Comparison of ENCODE assay signal across 9 cellular contexts in the genomic region with DNA sequence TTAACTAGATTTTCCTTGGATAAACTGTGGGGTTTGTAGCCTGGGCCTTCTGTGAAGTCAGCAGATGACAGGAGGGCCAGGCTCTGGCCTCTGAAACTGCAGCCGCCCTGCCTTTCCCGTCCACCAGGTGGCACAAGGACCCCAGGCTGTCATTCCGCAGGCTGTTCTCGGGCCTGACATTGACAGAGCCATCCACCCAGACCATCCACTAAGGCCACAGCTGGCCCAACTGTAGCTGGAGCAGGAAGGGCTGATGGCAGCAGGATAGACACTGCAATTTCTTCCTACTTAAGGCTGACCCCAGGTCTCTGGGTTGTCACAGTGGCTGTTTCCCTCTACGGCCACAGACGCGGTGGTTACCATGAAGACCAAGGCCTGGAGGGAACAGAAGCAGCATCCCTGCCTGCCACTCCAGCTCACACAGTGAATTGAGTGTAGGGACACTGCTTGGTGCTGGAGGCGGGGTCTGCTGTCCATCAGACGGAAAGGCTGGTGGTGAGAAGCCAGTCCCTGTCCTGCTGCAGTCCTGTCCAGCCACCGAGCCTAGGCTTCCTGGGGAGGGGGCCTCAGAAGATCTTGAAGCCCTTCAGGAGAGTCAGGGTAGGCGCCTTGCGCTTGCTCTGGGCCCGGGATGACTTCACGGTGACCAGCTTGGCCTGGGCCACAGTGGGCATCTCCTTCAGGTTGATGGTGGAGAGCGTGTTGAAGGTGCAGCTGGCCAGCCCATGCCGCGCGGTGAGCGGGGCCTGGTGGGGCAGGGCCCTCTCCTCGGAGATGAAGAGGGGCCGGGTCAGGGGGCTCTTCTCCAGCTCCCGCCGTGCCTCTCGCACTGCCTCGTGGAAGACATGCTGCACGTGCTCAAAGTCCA. TPM values are rescaled to one million over a fixed set of nuclear protein-coding genes. Genes with fewer than 3 reads are reported as not detected.
A peak's percentile ranks its signal among the peaks of the same experiment; 100 is the strongest.
DNase-seq lines count a peak whose midpoint lies in the region; ATAC-seq, FAIRE-seq and TF ChIP-seq lines count a peak whose summit lies in the region.
"Had no signal": no experiment of that assay in that cellular context is flagged by ENCODE, and none has a peak within 500 bp of the region (broad histone marks: within the 10 kb centered on the region; RNA-seq: fewer than 3 reads in every experiment).

No MANE protein-coding gene starts in this region.

- intact Hi-C loops in left colon (cut with DNase I, micrococcal nuclease) = no loop called here

- 69% methylated on average over 26 of the region's 26 CpGs for WGBS in A549 (ENCODE audit: missing lambda C conversion rate)

- ATAC-seq in A549 (peak; percentile 83 to 91), left colon (peak; percentile 74), GM18861 (IDR thresholded peaks at IDR 0.05; ENCODE audit: unreplicated experiment) (no peak)

- no peak for TF ChIP-seq EP300 in A549 (IDR thresholded peaks at IDR 0.05)

- peak; percentile 95 to 98 for TF ChIP-seq RAD21 in A549 (conservative IDR thresholded peaks at IDR 0.05 in 1 of 2, IDR thresholded peaks at IDR 0.05 in 1 of 2)

- H3K9me3 ChIP-seq in A549 = no peaks in the 10 kb centered on the region
- no peaks in the 10 kb centered on the region for H3K9me3 ChIP-seq in WERI-Rb-1 (ENCODE audit: severe bottlenecking)

- H3K27me3 ChIP-seq in WERI-Rb-1 (ENCODE audit: insufficient read depth, low read depth, severe bottlenecking) = no peaks in the 10 kb centered on the region

- DNase-seq in A549 (ENCODE audit: low read depth in 1 of 2, low spot score in 1 of 2) (peak; percentile 79 to 93), NCI-H1694 (lab: John Stamatoyannopoulos, UW) (peak; percentile 6), WERI-Rb-1 (peak; percentile 79), cerebellar cortex (ENCODE audit: low spot score) (peak; percentile 85), left colon (peak; percentile 60 to 80)
- DNase-seq in stimulated activated CD4-positive, alpha-beta T cell treated with anti-CD3 and anti-CD28 coated beads, Interleukin-4, amount 100 ng/mL, for 24 hours = peak; percentile 53

- FAIRE-seq in A549 (lab: Jason Lieb, UNC) = no peak

- TF ChIP-seq CTCF in A549 (IDR thresholded peaks at IDR 0.05) = peak; percentile 94
- TF ChIP-seq CTCF in GM12873 (IDR thresholded peaks at IDR 0.05; ENCODE audit: insufficient read depth, low read depth, low read length, missing control alignments) = peak; percentile 94
- peak; percentile 97 for TF ChIP-seq CTCF in WERI-Rb-1 (IDR thresholded peaks at IDR 0.05; ENCODE audit: low read depth, low read length)

- no peaks in the 10 kb centered on the region for H3K36me3 ChIP-seq in WERI-Rb-1

- peak overlapping the region; percentile 19; the same call in 2 of the 3 replicates for H3K4me2 ChIP-seq in A549

- H3K27ac ChIP-seq in A549 = peak overlapping the region; percentile 43 to 75
- no peak overlapping the region for H3K27ac ChIP-seq in WERI-Rb-1

- no peak for TF ChIP-seq POLR2A in A549 (IDR thresholded peaks at IDR 0.05; ENCODE audit: low read length)

- H3K4me3 ChIP-seq in A549 = no peak overlapping the region
- H3K4me3 ChIP-seq in WERI-Rb-1 (ENCODE audit: low read depth, low read length) = no peak overlapping the region

- peaks cover 51% of the 10 kb centered on the region for H3K4me1 ChIP-seq in A549

- POLR2A ChIA-PET in A549 (lab: Yijun Ruan, JAX) = interaction anchor here (0.5 kb wide), 1 partner anchor 217 kb away, joined by 4 read pairs; no protein-coding TSS in a partner anchor

- CTCF ChIA-PET in A549 (lab: Yijun Ruan, JAX) = interaction anchor here (0.6 to 33.7 kb wide), 24 partner anchors 13 to 332 kb away, joined by 3 to 1280 read pairs (median 5); partner anchors contain the start of genes KBTBD13, PDCD7, RASL12 and SLC51B

TF ChIP-seq in A549, 52 proteins besides CTCF, POLR2A, EP300 and RAD21:
- TF ChIP-seq, protein P1, sequence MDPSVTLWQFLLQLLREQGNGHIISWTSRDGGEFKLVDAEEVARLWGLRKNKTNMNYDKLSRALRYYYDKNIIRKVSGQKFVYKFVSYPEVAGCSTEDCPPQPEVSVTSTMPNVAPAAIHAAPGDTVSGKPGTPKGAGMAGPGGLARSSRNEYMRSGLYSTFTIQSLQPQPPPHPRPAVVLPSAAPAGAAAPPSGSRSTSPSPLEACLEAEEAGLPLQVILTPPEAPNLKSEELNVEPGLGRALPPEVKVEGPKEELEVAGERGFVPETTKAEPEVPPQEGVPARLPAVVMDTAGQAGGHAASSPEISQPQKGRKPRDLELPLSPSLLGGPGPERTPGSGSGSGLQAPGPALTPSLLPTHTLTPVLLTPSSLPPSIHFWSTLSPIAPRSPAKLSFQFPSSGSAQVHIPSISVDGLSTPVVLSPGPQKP (IDR thresholded peaks at IDR 0.05; ENCODE audit: low read depth, low read length) = no peak
- TF ChIP-seq MAFK (IDR thresholded peaks at IDR 0.05; ENCODE audit: partially characterized antibody) (peak; percentile 11), SMC3 (IDR thresholded peaks at IDR 0.05) (peak; percentile 97)

RNA-seq across cellular contexts. Expression of gene SLC51B, which starts 9.4 kb away (rescaled TPM):
- polyA plus RNA-seq in A549 (2011; rRNA removed) (16.1 and 17.9 TPM in 2 replicates), A549 (2017; fragmentation: RNase III; extraction: RNeasy Plus Mini Kit Qiagen cat#74134 plus additional on column Dnase treatment) (8.6 to 12.2 TPM (median 8.6 TPM) in 3 replicates)
- polyA plus RNA-seq in A549 (2012; cell fraction: cytosol; rRNA removed) = 4.2 and 4.9 TPM in 2 replicates
- polyA plus RNA-seq in A549 (2012; cell fraction: nucleus; rRNA removed) = 1.7 and 2.4 TPM in 2 replicates
- polyA minus RNA-seq in A549 (2011; rRNA and poly(A)+ RNA removed) = 2.9 and 3.1 TPM in 2 replicates
- 100 to 1,000 TPM; 104 to 127 TPM for total RNA-seq in left colon
- total RNA-seq: pulmonary artery endothelial cell had no signal

RNA-seq across cellular contexts. Expression of gene RASL12, which starts 13.2 kb away (rescaled TPM):
- polyA plus RNA-seq in A549 (2011; rRNA removed) (0.08 and 0.28 TPM in 2 replicates), A549 (2017; fragmentation: RNase III; extraction: RNeasy Plus Mini Kit Qiagen cat#74134 plus additional on column Dnase treatment) (0.12 to 0.34 TPM (median 0.18 TPM) in 3 replicates)
- 0.11 and 0.21 TPM in 2 replicates for polyA plus RNA-seq in A549 (2012; cell fraction: cytosol; rRNA removed)
- 0.16 and 0.17 TPM in 2 replicates for polyA plus RNA-seq in A549 (2012; cell fraction: nucleus; rRNA removed)
- polyA minus RNA-seq in A549 (2011; rRNA and poly(A)+ RNA removed) = 0.19 and 0.29 TPM in 2 replicates
- total RNA-seq in left colon = 1 to 10 TPM; 2.0 to 9.2 TPM
- total RNA-seq: pulmonary artery endothelial cell had no signal

RNA-seq across cellular contexts. Expression of gene KBTBD13, which starts 22.0 kb away (rescaled TPM):
- polyA plus RNA-seq in A549 (2011; rRNA removed) (not detected in 2 replicates), A549 (2017; fragmentation: RNase III; extraction: RNeasy Plus Mini Kit Qiagen cat#74134 plus additional on column Dnase treatment) (not detected in 3 replicates)
- polyA plus RNA-seq in A549 (2012; cell fraction: cytosol; rRNA removed) = not detected in 2 replicates
- not detected in 2 replicates for polyA plus RNA-seq in A549 (2012; cell fraction: nucleus; rRNA removed)
- polyA minus RNA-seq in A549 (2011; rRNA and poly(A)+ RNA removed) = not detected in 2 replicates
- total RNA-seq in left colon = under 1 TPM in 1 of 2 donors, not detected in 1; 0.08 TPM
- total RNA-seq: pulmonary artery endothelial cell had no signal

RNA-seq across cellular contexts. Expression of gene MTFMT, which starts 25.1 kb away (rescaled TPM):
- polyA plus RNA-seq in A549 (2011; rRNA removed) = 23.4 and 25.2 TPM in 2 replicates
- 13.2 and 14.6 TPM in 2 replicates for polyA plus RNA-seq in A549 (2012; cell fraction: cytosol; rRNA removed)
- polyA plus RNA-seq in A549 (2012; cell fraction: nucleus; rRNA removed) = 6.8 and 8.6 TPM in 2 replicates
- polyA plus RNA-seq in A549 (2017; fragmentation: RNase III; extraction: RNeasy Plus Mini Kit Qiagen cat#74134 plus additional on column Dnase treatment) = 19.2 to 21.4 TPM (median 20.8 TPM) in 3 replicates
- polyA minus RNA-seq in A549 (2011; rRNA and poly(A)+ RNA removed) = 8.7 and 10.4 TPM in 2 replicates
- total RNA-seq in left colon = 10 to 100 TPM; 19.8 to 20.7 TPM

Comparison
In these comparisons a context has a peak if more than half of its experiments do, and no peak if none do; other contexts are left out.
1. DNase-seq: peak in every context shown above with its lines; median percentile 86 in A549; 85 in cerebellar cortex; 79 in WERI-Rb-1; 70 in left colon; 53 in stimulated activated CD4-positive, alpha-beta T cell treated with anti-CD3 and anti-CD28 coated beads, Interleukin-4, amount 100 ng/mL, for 24 hours; 6 in NCI-H1694.